21 cellular contexts compared by ENCODE assay signal in genomic region chr2:232543928-232544631, GRCh38. TPM values are rescaled to one million over a fixed set of nuclear protein-coding genes. Genes with fewer than 3 reads are reported as not detected.
DNase-seq lines count a peak whose midpoint lies in the region; ATAC-seq and TF ChIP-seq lines count a peak whose summit lies in the region.
"Had no signal": no experiment of that assay in that cellular context is flagged by ENCODE, and none has a peak within 500 bp of the region (broad histone marks: within the 10 kb centered on the region; RNA-seq: fewer than 3 reads in every experiment).

No MANE protein-coding gene starts in this region.

- CTCF ChIA-PET in WTC11 (lab: Charles Lee): interaction anchor here (0.9 to 1.3 kb wide), 3 partner anchors 13 to 22 kb away, joined by 3 read pairs; no protein-coding TSS in a partner anchor

- H3K27me3 Mint-ChIP-seq in WTC11 (ENCODE audit: low read depth): peaks cover 6% of the 10 kb centered on the region

- intact Hi-C loops in upper lobe of right lung (cut with DNase I): no loop called here

- H3K36me3 ChIP-seq in upper lobe of right lung: no peaks in the 10 kb centered on the region

- no peak overlapping the region for H3K27ac ChIP-seq in upper lobe of right lung
- H3K27ac ChIP-seq: A549, C4-2B had no signal

- no peaks in the 10 kb centered on the region for H3K27me3 ChIP-seq in upper lobe of right lung

- POLR2A ChIA-PET in WTC11 (lab: Charles Lee): no interaction called here

- no peak overlapping the region for H3K4me3 Mint-ChIP-seq in WTC11

- peaks cover 8% of the 10 kb centered on the region for H3K9me3 Mint-ChIP-seq in WTC11

- H3K4me1 Mint-ChIP-seq in WTC11: peaks cover 7% of the 10 kb centered on the region

- DNase-seq in activated effector memory CD4-positive, alpha-beta T cell treated with anti-CD3 and anti-CD28 coated beads, Interleukin-2, amount 50 U/mL, for 16 hours: peak; percentile 54
- no peak for DNase-seq in activated effector memory CD4-positive, alpha-beta T cell treated with Interleukin-2 at 50 U/mL for 16 hours
- DNase-seq in WTC11 (ENCODE audit: low spot score): no peak
- DNase-seq in mesenteric fat pad (ENCODE audit: low spot score): peak; percentile 84
- peak; percentile 57 for DNase-seq in upper lobe of right lung
- no peak for DNase-seq in cerebellar nuclear complex (lab: John Stamatoyannopoulos, UW)
- DNase-seq: COR-L47, NCI-H1048, NCI-H146, NCI-H2107, NCI-H345, NCI-H69, PC-3 had no signal

- H3K27ac Mint-ChIP-seq in WTC11: peak overlapping the region; percentile 74; the same call in 1 of the 2 replicates

- TF ChIP-seq CTCF in WTC11 (IDR thresholded peaks at IDR 0.05): no peak
- TF ChIP-seq CTCF in upper lobe of right lung (IDR thresholded peaks at IDR 0.05): no peak

- ATAC-seq in WTC11 (no peak), upper lobe of right lung (no peak), GM21390 (IDR thresholded peaks at IDR 0.05; ENCODE audit: unreplicated experiment) (no peak), GM21381 (IDR thresholded peaks at IDR 0.05; ENCODE audit: unreplicated experiment) (no peak)
- ATAC-seq: A549, PC-3, Right ventricle myocardium inferior had no signal

- no peaks in the 10 kb centered on the region for H3K9me3 ChIP-seq in upper lobe of right lung
- H3K9me3 ChIP-seq: A549, HAP-1 had no signal

- no peak overlapping the region for H3K4me3 ChIP-seq in upper lobe of right lung
- H3K4me3 ChIP-seq: A549, HAP-1 had no signal

- peaks cover 6% of the 10 kb centered on the region for H3K4me1 ChIP-seq in upper lobe of right lung
- H3K4me1 ChIP-seq: A549, HAP-1 had no signal

- peaks cover 23% of the 10 kb centered on the region for H3K36me3 Mint-ChIP-seq in WTC11

TF ChIP-seq in WTC11, 78 proteins besides CTCF, POLR2A, EP300 and RAD21 (continues in another document):
- no peak for TF ChIP-seq ZNF396 (CRISPR knock-in tag; IDR thresholded peaks at IDR 0.05; ENCODE audit: borderline replicate concordance)
- no peak for TF ChIP-seq FOXP1 (CRISPR knock-in tag; IDR thresholded peaks at IDR 0.05; ENCODE audit: borderline replicate concordance)
- no peak for TF ChIP-seq NR2C2 (CRISPR knock-in tag; IDR thresholded peaks at IDR 0.05)
- TF ChIP-seq ARID4B (CRISPR knock-in tag; IDR thresholded peaks at IDR 0.05; ENCODE audit: borderline replicate concordance): no peak
- TF ChIP-seq ZNF425 (CRISPR knock-in tag; conservative IDR thresholded peaks at IDR 0.05): no peak
- TF ChIP-seq ESRRA (CRISPR knock-in tag; IDR thresholded peaks at IDR 0.05; ENCODE audit: borderline replicate concordance): no peak
- TF ChIP-seq RELA (CRISPR knock-in tag; IDR thresholded peaks at IDR 0.05; ENCODE audit: borderline replicate concordance): no peak
- TF ChIP-seq MYBL2 (CRISPR knock-in tag; IDR thresholded peaks at IDR 0.05): no peak
- TF ChIP-seq PRRX2 (CRISPR knock-in tag; IDR thresholded peaks at IDR 0.05): no peak
- no peak for TF ChIP-seq NR3C1 (CRISPR knock-in tag; conservative IDR thresholded peaks at IDR 0.05; ENCODE audit: low read depth)
- no peak for TF ChIP-seq ZNF281 (CRISPR knock-in tag; IDR thresholded peaks at IDR 0.05)
- TF ChIP-seq E2F5 (CRISPR knock-in tag; IDR thresholded peaks at IDR 0.05): no peak
- TF ChIP-seq NFATC4 (CRISPR knock-in tag; IDR thresholded peaks at IDR 0.05): no peak
- TF ChIP-seq NR1H2 (CRISPR knock-in tag; IDR thresholded peaks at IDR 0.05): no peak

RNA-seq across cellular contexts. Expression of gene CHRNG, which starts 4.6 kb away (rescaled TPM):
- total RNA-seq in WTC11 (2021) (0.20 TPM in 1 of 3 replicates, not detected in the others), mesenteric fat pad (not detected), upper lobe of right lung (not detected)
- total RNA-seq: HT1080, M059J, PC-3, Right ventricle myocardium inferior had no signal

RNA-seq across cellular contexts. Expression of gene TIGD1, which starts 6.3 kb away (rescaled TPM):
- total RNA-seq in WTC11 (2021) (5.2 to 9.0 TPM (median 6.1 TPM) in 3 replicates), mesenteric fat pad (2.2 TPM), upper lobe of right lung (3.9 TPM)

RNA-seq across cellular contexts. Expression of gene EIF4E2, which starts 6.4 kb away (rescaled TPM):
- total RNA-seq in WTC11 (2021): 90.6 to 97.8 TPM (median 95.9 TPM) in 3 replicates
- 46.9 TPM for total RNA-seq in mesenteric fat pad
- 68.0 TPM for total RNA-seq in upper lobe of right lung

RNA-seq across cellular contexts. Expression of gene CHRND, which starts 18.1 kb away (rescaled TPM):
- total RNA-seq in WTC11 (2021): 0.07 to 0.11 TPM in 2 of 3 replicates, not detected in the other
- not detected for total RNA-seq in mesenteric fat pad
- not detected for total RNA-seq in upper lobe of right lung
- total RNA-seq: HT1080, M059J, PC-3, Right ventricle myocardium inferior had no signal

RNA-seq across cellular contexts. Expression of gene PRSS56, which starts 23.9 kb away (rescaled TPM):
- total RNA-seq in WTC11 (2021): not detected in 3 replicates
- total RNA-seq in mesenteric fat pad: not detected
- not detected for total RNA-seq in upper lobe of right lung
- total RNA-seq: HT1080, M059J, PC-3 had no signal

Comparison
In these comparisons a context has a peak if more than half of its experiments do, and no peak if none do; other contexts are left out.
1. DNase-seq: peak in activated effector memory CD4-positive, alpha-beta T cell treated with anti-CD3 and anti-CD28 coated beads, Interleukin-2, amount 50 U/mL, for 16 hours (single experiment), mesenteric fat pad (single experiment) and upper lobe of right lung (single experiment); none in activated effector memory CD4-positive, alpha-beta T cell treated with Interleukin-2 at 50 U/mL for 16 hours (single experiment), WTC11 (single experiment) and cerebellar nuclear complex (0 of 2).